In genomic region chr20:61844621-61845020, GRCh38 we compare ENCODE assay signal across 27 cellular contexts.
"Had no signal": no experiment of that assay in that cellular context is flagged by ENCODE, and none has a peak within 500 bp of the region (broad histone marks: within the 10 kb centered on the region; RNA-seq: fewer than 3 reads in every experiment).

No MANE protein-coding gene starts in this region.

- H3K9me3 ChIP-seq: esophagus squamous epithelium, heart right ventricle, pancreas, testis, tibial artery had no signal

- H3K4me3 Mint-ChIP-seq: central memory CD8-positive, alpha-beta T cell; mesothelial cell of epicardium; naive thymus-derived CD4-positive, alpha-beta T cell; nephron; stimulated activated memory B cell treated with anti-CD40 and anti-IgM and Interleukin-4, amounts not matched to agents 10 μg/mL and 1 μg/mL and 100 μg/mL, for 72 hours; type B pancreatic cell had no signal

- H3K4me2 ChIP-seq: smooth muscle cell had no signal

- ATAC-seq: heart right ventricle; naive thymus-derived CD4-positive, alpha-beta T cell; pancreas; stimulated activated memory B cell treated with anti-CD40 and anti-IgM and Interleukin-4, amounts not matched to agents 10 μg/mL and 1 μg/mL and 100 μg/mL, for 72 hours; stimulated activated naive CD8-positive, alpha-beta T cell treated with anti-CD3 and anti-CD28 coated beads, Interleukin-15, Interleukin-2, amounts not matched to agents 100 U/mL and 50 U/mL, for 24 hours had no signal

- H3K4me1 Mint-ChIP-seq: central memory CD8-positive, alpha-beta T cell; naive thymus-derived CD4-positive, alpha-beta T cell; stimulated activated memory B cell treated with anti-CD40 and anti-IgM and Interleukin-4, amounts not matched to agents 10 μg/mL and 1 μg/mL and 100 μg/mL, for 72 hours had no signal

- H3K36me3 Mint-ChIP-seq: mesothelial cell of epicardium; naive thymus-derived CD4-positive, alpha-beta T cell; stimulated activated memory B cell treated with anti-CD40 and anti-IgM and Interleukin-4, amounts not matched to agents 10 μg/mL and 1 μg/mL and 100 μg/mL, for 72 hours; type B pancreatic cell had no signal

- DNase-seq: dermis blood vessel endothelial cell; effector memory CD4-positive, alpha-beta T cell; erythroblast; esophagus squamous epithelium; foreskin melanocyte; glutamatergic neuron; heart right ventricle; hippocampal formation; kidney glomerular epithelial cell; mesenchymal stem cell; naive thymus-derived CD4-positive, alpha-beta T cell; occipital lobe; stimulated activated CD4-positive, alpha-beta T cell treated with anti-CD3 and anti-CD28 coated beads, Interleukin-4, amount 100 ng/mL, for 4 hours; stimulated activated naive CD8-positive, alpha-beta T cell treated with anti-CD3 and anti-CD28 coated beads, Interleukin-15, Interleukin-2, amounts not matched to agents 100 U/mL and 50 U/mL, for 24 hours; testis; tibial artery had no signal

- H3K4me1 ChIP-seq: esophagus squamous epithelium, heart right ventricle, pancreas, tibial artery had no signal

- H3K9me3 Mint-ChIP-seq: central memory CD8-positive, alpha-beta T cell; mesothelial cell of epicardium; type B pancreatic cell had no signal

- H3K27ac ChIP-seq: coronary artery, esophagus squamous epithelium, heart right ventricle, pancreas, testis, tibial artery had no signal

- H3K4me3 ChIP-seq: coronary artery, esophagus squamous epithelium, heart right ventricle, pancreas, smooth muscle cell, testis, tibial artery had no signal

- FAIRE-seq: endometrium, islet of Langerhans, pancreas had no signal

- H3K27ac Mint-ChIP-seq: mesothelial cell of epicardium; naive thymus-derived CD4-positive, alpha-beta T cell; nephron; progenitor cell of endocrine pancreas; stimulated activated memory B cell treated with anti-CD40 and anti-IgM and Interleukin-4, amounts not matched to agents 10 μg/mL and 1 μg/mL and 100 μg/mL, for 72 hours; type B pancreatic cell had no signal

- H3K27me3 ChIP-seq: pancreas, testis had no signal

- H3K36me3 ChIP-seq: esophagus squamous epithelium, heart right ventricle, pancreas, tibial artery had no signal

- H3K27me3 Mint-ChIP-seq: central memory CD8-positive, alpha-beta T cell; progenitor cell of endocrine pancreas had no signal
